8 cellular contexts compared by ENCODE assay signal in genomic region chr14:50085570-50086315, GRCh38. TPM values are rescaled to one million over a fixed set of nuclear protein-coding genes. Genes with fewer than 3 reads are reported as not detected.
A peak's percentile ranks its signal among the peaks of the same experiment; 100 is the strongest.
DNase-seq lines count a peak whose midpoint lies in the region; ATAC-seq and TF ChIP-seq lines count a peak whose summit lies in the region.

No MANE protein-coding gene starts in this region.

- H3K27ac Mint-ChIP-seq in stimulated activated naive CD8-positive, alpha-beta T cell treated with anti-CD3 and anti-CD28 coated beads, Interleukin-15, Interleukin-2, amounts not matched to agents 100 ng/mL and 50 ng/mL, for 24 hours = peak overlapping the region; percentile 99

- H3K4me3 ChIP-seq in body of pancreas = no peak overlapping the region

- H3K36me3 ChIP-seq in body of pancreas (replicated peaks in 1 of 2; ENCODE audit: insufficient read depth in 1 of 2, low read depth in 2 of 2) = no peaks in the 10 kb centered on the region

- no peaks in the 10 kb centered on the region for H3K27me3 ChIP-seq in body of pancreas

- H3K27ac ChIP-seq in body of pancreas = no peak overlapping the region

- ATAC-seq in GM21390 (IDR thresholded peaks at IDR 0.05; ENCODE audit: unreplicated experiment) (peak; percentile 57), HG03575 (IDR thresholded peaks at IDR 0.05; ENCODE audit: extremely low read depth, insufficient number of reproducible peaks, low FRiP score, unreplicated experiment) (peak; percentile 36), body of pancreas (no peak)

- DNase-seq in GM04504 (ENCODE audit: low read depth) (peak; percentile 69), body of pancreas (no peak), NCI-H2171 treated with DMSO at 0.1 percent for 48 hours (lab: John Stamatoyannopoulos, UW) (no peak), DMS 273 (lab: John Stamatoyannopoulos, UW; ENCODE audit: unreplicated experiment) (no peak)
- peak; percentile 22 for DNase-seq in central memory CD4-positive, alpha-beta T cell

- H3K9me3 Mint-ChIP-seq in stimulated activated naive CD8-positive, alpha-beta T cell treated with anti-CD3 and anti-CD28 coated beads, Interleukin-15, Interleukin-2, amounts not matched to agents 100 ng/mL and 50 ng/mL, for 24 hours = no peaks in the 10 kb centered on the region

- H3K4me1 Mint-ChIP-seq in stimulated activated naive CD8-positive, alpha-beta T cell treated with anti-CD3 and anti-CD28 coated beads, Interleukin-15, Interleukin-2, amounts not matched to agents 100 ng/mL and 50 ng/mL, for 24 hours (ENCODE audit: low read depth) = peaks cover 97% of the 10 kb centered on the region

- H3K36me3 Mint-ChIP-seq in stimulated activated naive CD8-positive, alpha-beta T cell treated with anti-CD3 and anti-CD28 coated beads, Interleukin-15, Interleukin-2, amounts not matched to agents 100 ng/mL and 50 ng/mL, for 24 hours (ENCODE audit: low read depth) = peaks cover 14% of the 10 kb centered on the region

- WGBS in body of pancreas, 2 donors = 77 to 85% methylated on average over 10 of the region's 10 CpGs

- intact Hi-C loops in body of pancreas (cut with DNase I) = no loop called here

- no peaks in the 10 kb centered on the region for H3K4me1 ChIP-seq in body of pancreas

- no peaks in the 10 kb centered on the region for H3K9me3 ChIP-seq in body of pancreas

- H3K4me3 Mint-ChIP-seq in stimulated activated naive CD8-positive, alpha-beta T cell treated with anti-CD3 and anti-CD28 coated beads, Interleukin-15, Interleukin-2, amounts not matched to agents 100 ng/mL and 50 ng/mL, for 24 hours = peak overlapping the region; percentile 71

- no peak for TF ChIP-seq CTCF in body of pancreas (IDR thresholded peaks at IDR 0.05)

- no peaks in the 10 kb centered on the region for H3K27me3 Mint-ChIP-seq in stimulated activated naive CD8-positive, alpha-beta T cell treated with anti-CD3 and anti-CD28 coated beads, Interleukin-15, Interleukin-2, amounts not matched to agents 100 ng/mL and 50 ng/mL, for 24 hours

- no peak for TF ChIP-seq POLR2A in body of pancreas (IDR thresholded peaks at IDR 0.05)

RNA-seq across cellular contexts. Expression of gene VCPKMT, which starts 30.6 kb away (rescaled TPM):
- 1 to 10 TPM; 2.0 to 4.2 TPM for total RNA-seq in body of pancreas

Comparison
In these comparisons a context has a peak if more than half of its experiments do, and no peak if none do; other contexts are left out.
1. DNase-seq: peak in GM04504 (single experiment) and central memory CD4-positive, alpha-beta T cell (single experiment); none in body of pancreas (0 of 4), NCI-H2171 treated with DMSO at 0.1 percent for 48 hours (single experiment) and DMS 273 (single experiment).